Comparison of ENCODE assay signal across 1 cellular context in genomic region chr10:122475130-122475529, GRCh38.
TF ChIP-seq lines count a peak whose summit lies in the region.

No MANE protein-coding gene starts in this region.

TF ChIP-seq in WTC11, 78 proteins besides CTCF, POLR2A, EP300 and RAD21 (continued from another document):
- no peak for TF ChIP-seq AFF4 (CRISPR knock-in tag; IDR thresholded peaks at IDR 0.05; ENCODE audit: borderline replicate concordance)
- no peak for TF ChIP-seq RORB (CRISPR knock-in tag; IDR thresholded peaks at IDR 0.05)
- no peak for TF ChIP-seq ZNF512 (CRISPR knock-in tag; IDR thresholded peaks at IDR 0.05; ENCODE audit: borderline replicate concordance)
- no peak for TF ChIP-seq ZNF281 (CRISPR knock-in tag; IDR thresholded peaks at IDR 0.05)
- TF ChIP-seq CREM (CRISPR knock-in tag; IDR thresholded peaks at IDR 0.05) = no peak
- TF ChIP-seq PRDM15 (CRISPR knock-in tag; IDR thresholded peaks at IDR 0.05) = no peak
- TF ChIP-seq GTF2I (CRISPR knock-in tag; conservative IDR thresholded peaks at IDR 0.05) = no peak
- TF ChIP-seq CREB1 (CRISPR knock-in tag; IDR thresholded peaks at IDR 0.05) = no peak
- TF ChIP-seq EMX1 (CRISPR knock-in tag; IDR thresholded peaks at IDR 0.05) = no peak
